In genomic region chr17:28935744-28936460, GRCh38 we compare ENCODE assay signal across 16 cellular contexts.
DNase-seq lines count a peak whose midpoint lies in the region; ATAC-seq and TF ChIP-seq lines count a peak whose summit lies in the region.
"Had no signal": no experiment of that assay in that cellular context is flagged by ENCODE, and none has a peak within 500 bp of the region (broad histone marks: within the 10 kb centered on the region; RNA-seq: fewer than 3 reads in every experiment).

No MANE protein-coding gene starts in this region.

- H3K9ac ChIP-seq in BLaER1 treated with 17β-estradiol and CSF1 and Interleukin-3, amounts not matched to agents 10 nM and 100 nM, result peak overlapping the region in 6 of 11 experiments; percentile 0 to 62 (median 36); a peak in 5 of 22 replicates

- no peaks in the 10 kb centered on the region for H3K9me3 Mint-ChIP-seq in nephron

- H3K27me3 ChIP-seq in BLaER1 treated with 17β-estradiol and CSF1 and Interleukin-3, amounts not matched to agents 10 nM and 100 nM, result no peaks in the 10 kb centered on the region
- H3K27me3 ChIP-seq: brain microvascular endothelial cell had no signal

- ATAC-seq in HG03439 (IDR thresholded peaks at IDR 0.05; ENCODE audit: unreplicated experiment), result no peak
- ATAC-seq in HG02840 (IDR thresholded peaks at IDR 0.05; ENCODE audit: low FRiP score, unreplicated experiment), result no peak

- H3K27ac Mint-ChIP-seq in nephron, result peak overlapping the region; percentile 55 to 92 (median 86)

- no peak for DNase-seq in caudate nucleus (lab: John Stamatoyannopoulos, UW)
- no peak for DNase-seq in activated gamma-delta T cell treated with Interleukin-2 at 50 U/mL for 16 hours
- no peak for DNase-seq in SKM-1 (lab: John Stamatoyannopoulos, UW; ENCODE audit: unreplicated experiment)
- DNase-seq: activated CD4-positive, alpha-beta T cell treated with anti-CD3 and anti-CD28 coated beads for 4 hours; brain microvascular endothelial cell; DMS79 treated with DMSO at 0.1 percent for 48 hours; effector memory CD4-positive, alpha-beta T cell; foreskin fibroblast; H7; NCI-H2029; NCI-H526 treated with DMSO at 0.1 percent for 48 hours had no signal

- H3K27me3 Mint-ChIP-seq in nephron (ENCODE audit: low read depth), result no peaks in the 10 kb centered on the region

- peaks cover 39 to 89% (median 62%) of the 10 kb centered on the region in 11 experiments for H3K36me3 ChIP-seq in BLaER1 treated with 17β-estradiol and CSF1 and Interleukin-3, amounts not matched to agents 10 nM and 100 nM
- H3K36me3 ChIP-seq in HEK293 (ENCODE audit: control insufficient read depth in 2 of 2, insufficient read depth in 1 of 2, low read length in 2 of 2), result peaks cover 11 to 42% of the 10 kb centered on the region in 2 experiments; a peak in 2 of 3 replicates
- H3K36me3 ChIP-seq: brain microvascular endothelial cell had no signal

- POLR2A ChIA-PET in HEK293 (lab: Yijun Ruan, JAX), result interaction anchor here (1.4 to 3.7 kb wide), 3 partner anchors 14 to 37 kb away, joined by 3 to 14 read pairs (median 5); partner anchors contain the start of gene PHF12

- H3K4me1 ChIP-seq in BLaER1 treated with 17β-estradiol and CSF1 and Interleukin-3, amounts not matched to agents 10 nM and 100 nM, result peaks cover 60 to 83% (median 68%) of the 10 kb centered on the region in 10 experiments
- H3K4me1 ChIP-seq in HEK293 (ENCODE audit: control insufficient read depth, insufficient read depth, low read length), result peaks cover 36% of the 10 kb centered on the region

- peaks cover 8% of the 10 kb centered on the region for H3K36me3 Mint-ChIP-seq in nephron (ENCODE audit: low read depth)

- peak overlapping the region in 9 of 11 experiments; percentile 40 to 69 (median 57); a peak in 16 of 22 replicates for H3K27ac ChIP-seq in BLaER1 treated with 17β-estradiol and CSF1 and Interleukin-3, amounts not matched to agents 10 nM and 100 nM
- H3K27ac ChIP-seq in HEK293 (ENCODE audit: extremely low read depth, low read depth, low read length) (no peak overlapping the region), caudate nucleus (ENCODE audit: low read depth, low read length) (peak overlapping the region; percentile 95)
- H3K27ac ChIP-seq: brain microvascular endothelial cell had no signal

- no peak overlapping the region for H3K4me3 ChIP-seq in BLaER1 treated with 17β-estradiol and CSF1 and Interleukin-3, amounts not matched to agents 10 nM and 100 nM
- H3K4me3 ChIP-seq in HEK293 (ENCODE audit: low read depth, low read length), result no peak overlapping the region

- H3K4me1 Mint-ChIP-seq in nephron, result peaks cover 15% of the 10 kb centered on the region

- H4K20me1 ChIP-seq in BLaER1 treated with 17β-estradiol and CSF1 and Interleukin-3, amounts not matched to agents 10 nM and 100 nM, result peaks cover 59 to 100% (median 94%) of the 10 kb centered on the region in 11 experiments

- no peak overlapping the region for H3K4me3 Mint-ChIP-seq in nephron

- H3K9me3 ChIP-seq in BLaER1 treated with 17β-estradiol and CSF1 and Interleukin-3, amounts not matched to agents 10 nM and 100 nM (replicated peaks in 1 of 11), result no peaks in the 10 kb centered on the region
- no peaks in the 10 kb centered on the region for H3K9me3 ChIP-seq in HEK293 (ENCODE audit: control insufficient read depth, insufficient read depth, low read depth, low read length)

- TF ChIP-seq CTCF in HEK293 (tag by site-specific recombination; IDR thresholded peaks at IDR 0.05) (no peak), nephron (IDR thresholded peaks at IDR 0.05; ENCODE audit: unreplicated experiment in 3 of 3) (no peak)

- peak overlapping the region; percentile 63 to 87 (median 80) for H3K4me2 ChIP-seq in BLaER1 treated with 17β-estradiol and CSF1 and Interleukin-3, amounts not matched to agents 10 nM and 100 nM

- CTCF ChIA-PET in HEK293 (lab: Yijun Ruan, JAX), result interaction anchor here (0.6 to 1.1 kb wide), 3 partner anchors 31 to 172 kb away, joined by 3 to 8 read pairs (median 3); no protein-coding TSS in a partner anchor

TF ChIP-seq in HEK293, 187 proteins besides CTCF, POLR2A, EP300 and RAD21 (continues in another document):
- TF ChIP-seq ZFP69B (tag by site-specific recombination; IDR thresholded peaks at IDR 0.05) (no peak), ZBTB21 (tag by site-specific recombination; IDR thresholded peaks at IDR 0.05) (no peak), ZNF843 (tag by site-specific recombination; IDR thresholded peaks at IDR 0.05) (no peak), ZNF302 (tag by site-specific recombination; IDR thresholded peaks at IDR 0.05; ENCODE audit: low read depth) (no peak), SCRT1 (tag by site-specific recombination; IDR thresholded peaks at IDR 0.05; ENCODE audit: borderline replicate concordance) (peak; percentile 61; the same call in 1 of the 2 replicates), ZNF248 (tag by site-specific recombination; IDR thresholded peaks at IDR 0.05) (no peak), ZFP3 (tag by site-specific recombination; IDR thresholded peaks at IDR 0.05; ENCODE audit: low read depth) (no peak), ZNF121 (tag by site-specific recombination; IDR thresholded peaks at IDR 0.05) (no peak), ZNF221 (tag by site-specific recombination; IDR thresholded peaks at IDR 0.05; ENCODE audit: borderline replicate concordance) (no peak), ZBTB1 (tag by site-specific recombination; IDR thresholded peaks at IDR 0.05) (no peak), ZNF555 (tag by site-specific recombination; conservative IDR thresholded peaks at IDR 0.05) (no peak), ZNF513 (tag by site-specific recombination; IDR thresholded peaks at IDR 0.05) (no peak), ZNF341 (tag by site-specific recombination; IDR thresholded peaks at IDR 0.05; ENCODE audit: low read depth) (no peak), ZNF600 (tag by site-specific recombination; IDR thresholded peaks at IDR 0.05) (0 out of 2 replicates have a peak, but pooled peaks have one; percentile 40), SCRT2 (tag by site-specific recombination; IDR thresholded peaks at IDR 0.05) (peak; percentile 89), ZNF214 (tag by site-specific recombination; IDR thresholded peaks at IDR 0.05; ENCODE audit: borderline replicate concordance) (no peak), KLF7 (tag by site-specific recombination; IDR thresholded peaks at IDR 0.05; ENCODE audit: borderline replicate concordance) (no peak), ZNF501 (tag by site-specific recombination; IDR thresholded peaks at IDR 0.05) (no peak)
- TF ChIP-seq, protein P1, sequence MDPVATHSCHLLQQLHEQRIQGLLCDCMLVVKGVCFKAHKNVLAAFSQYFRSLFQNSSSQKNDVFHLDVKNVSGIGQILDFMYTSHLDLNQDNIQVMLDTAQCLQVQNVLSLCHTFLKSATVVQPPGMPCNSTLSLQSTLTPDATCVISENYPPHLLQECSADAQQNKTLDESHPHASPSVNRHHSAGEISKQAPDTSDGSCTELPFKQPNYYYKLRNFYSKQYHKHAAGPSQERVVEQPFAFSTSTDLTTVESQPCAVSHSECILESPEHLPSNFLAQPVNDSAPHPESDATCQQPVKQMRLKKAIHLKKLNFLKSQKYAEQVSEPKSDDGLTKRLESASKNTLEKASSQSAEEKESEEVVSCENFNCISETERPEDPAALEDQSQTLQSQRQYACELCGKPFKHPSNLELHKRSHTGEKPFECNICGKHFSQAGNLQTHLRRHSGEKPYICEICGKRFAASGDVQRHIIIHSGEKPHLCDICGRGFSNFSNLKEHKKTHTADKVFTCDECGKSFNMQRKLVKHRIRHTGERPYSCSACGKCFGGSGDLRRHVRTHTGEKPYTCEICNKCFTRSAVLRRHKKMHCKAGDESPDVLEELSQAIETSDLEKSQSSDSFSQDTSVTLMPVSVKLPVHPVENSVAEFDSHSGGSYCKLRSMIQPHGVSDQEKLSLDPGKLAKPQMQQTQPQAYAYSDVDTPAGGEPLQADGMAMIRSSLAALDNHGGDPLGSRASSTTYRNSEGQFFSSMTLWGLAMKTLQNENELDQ (tag by site-specific recombination; IDR thresholded peaks at IDR 0.05; ENCODE audit: low read depth), result no peak
- TF ChIP-seq, protein P2, sequence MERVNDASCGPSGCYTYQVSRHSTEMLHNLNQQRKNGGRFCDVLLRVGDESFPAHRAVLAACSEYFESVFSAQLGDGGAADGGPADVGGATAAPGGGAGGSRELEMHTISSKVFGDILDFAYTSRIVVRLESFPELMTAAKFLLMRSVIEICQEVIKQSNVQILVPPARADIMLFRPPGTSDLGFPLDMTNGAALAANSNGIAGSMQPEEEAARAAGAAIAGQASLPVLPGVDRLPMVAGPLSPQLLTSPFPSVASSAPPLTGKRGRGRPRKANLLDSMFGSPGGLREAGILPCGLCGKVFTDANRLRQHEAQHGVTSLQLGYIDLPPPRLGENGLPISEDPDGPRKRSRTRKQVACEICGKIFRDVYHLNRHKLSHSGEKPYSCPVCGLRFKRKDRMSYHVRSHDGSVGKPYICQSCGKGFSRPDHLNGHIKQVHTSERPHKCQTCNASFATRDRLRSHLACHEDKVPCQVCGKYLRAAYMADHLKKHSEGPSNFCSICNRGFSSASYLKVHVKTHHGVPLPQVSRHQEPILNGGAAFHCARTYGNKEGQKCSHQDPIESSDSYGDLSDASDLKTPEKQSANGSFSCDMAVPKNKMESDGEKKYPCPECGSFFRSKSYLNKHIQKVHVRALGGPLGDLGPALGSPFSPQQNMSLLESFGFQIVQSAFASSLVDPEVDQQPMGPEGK (tag by site-specific recombination; IDR thresholded peaks at IDR 0.05), result no peak
